ENCODE assay signal across 34 cellular contexts in the genomic region with DNA sequence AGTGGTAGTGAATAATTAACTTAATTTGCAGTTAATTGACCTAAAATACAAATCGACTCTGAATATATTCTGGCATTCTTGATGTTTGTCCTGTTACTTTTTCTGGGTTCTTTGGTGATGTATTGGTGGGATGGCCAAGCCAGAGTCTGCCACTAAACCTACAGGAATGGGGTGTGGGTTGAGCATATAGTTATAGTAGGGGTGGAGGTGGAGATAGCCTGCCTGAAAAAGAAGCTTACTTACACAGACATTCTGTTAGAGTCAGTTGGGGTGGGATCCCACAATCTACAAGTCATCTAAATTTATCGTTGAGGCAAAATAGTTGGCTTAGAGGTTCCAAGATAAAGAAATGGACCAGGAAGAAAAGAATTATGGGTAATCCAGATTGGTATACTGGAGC.
"Had no signal": no experiment of that assay in that cellular context is flagged by ENCODE, and none has a peak within 500 bp of the region (broad histone marks: within the 10 kb centered on the region; RNA-seq: fewer than 3 reads in every experiment).

No MANE protein-coding gene starts in this region.

- DNase-seq: Karpas-422, Kasumi-1, MG63, MM.1S, MV-4-11, NCI-H1048, NCI-H1092, NCI-H1105, NCI-H1105 treated with DMSO at 0.1 percent for 48 hours, NCI-H1417, NCI-H1417 treated with DMSO at 0.1 percent for 48 hours, NCI-H1436, NCI-H1436 treated with DMSO at 0.1 percent for 48 hours, NCI-H146, NCI-H1694, NCI-H1694 treated with DMSO at 0.1 percent for 48 hours, NCI-H187, NCI-H187 treated with DMSO at 0.1 percent for 48 hours, NCI-H1930, NCI-H2029, NCI-H2029 treated with DMSO at 0.1 percent for 48 hours, NCI-H2081, NCI-H2081 treated with DMSO at 0.1 percent for 48 hours, NCI-H2107, NCI-H2171, NCI-H2171 treated with DMSO at 0.1 percent for 48 hours, NCI-H2227 treated with DMSO at 0.1 percent for 48 hours, NCI-H226, NCI-H345, NCI-H446, NCI-H446 treated with DMSO at 0.1 percent for 48 hours, NCI-H510A, NCI-H510A treated with DMSO at 0.1 percent for 48 hours had no signal

- H3K9ac ChIP-seq: KMS-11 had no signal

- H3K27ac ChIP-seq: KMS-11 had no signal

- H3K9me3 ChIP-seq: MG63 had no signal

- H3K36me3 ChIP-seq: MG63 had no signal

- H3K27me3 ChIP-seq: MG63 had no signal

- H3K4me3 ChIP-seq: MG63 had no signal

- H3K4me2 ChIP-seq: KMS-11 had no signal
